ENCODE assay signal across 11 cellular contexts in genomic region chr17:33044771-33045170, GRCh38. TPM values are rescaled to one million over a fixed set of nuclear protein-coding genes. Genes with fewer than 3 reads are reported as not detected.
"Had no signal": no experiment of that assay in that cellular context is flagged by ENCODE, and none has a peak within 500 bp of the region (broad histone marks: within the 10 kb centered on the region; RNA-seq: fewer than 3 reads in every experiment).

No MANE protein-coding gene starts in this region.

- H3K9me3 ChIP-seq: HAP-1 had no signal

- H3K4me3 ChIP-seq: GM23248, GM23338, HAP-1 had no signal

- H3K4me2 ChIP-seq: GM23338 had no signal

- ATAC-seq: GM23338, HCT116 had no signal

- H3K4me3 Mint-ChIP-seq: GM23338, H9, HFFc6 had no signal

- DNase-seq: GM23248, GOT3, H7, H9, HCEC 1CT, HFFc6 had no signal

- H3K4me1 Mint-ChIP-seq: H9 had no signal

- H3K9ac ChIP-seq: GM23248 had no signal

- H3K27ac ChIP-seq: GM23248 had no signal

- H3K4me1 ChIP-seq: HAP-1 had no signal

- H3K36me3 ChIP-seq: HAP-1 had no signal

- H3K9me3 Mint-ChIP-seq: GM23338, H9, HFFc6 had no signal

- H2AFZ ChIP-seq: GM23248, GM23338 had no signal

- H3K27ac Mint-ChIP-seq: GM23338, HFFc6 had no signal

RNA-seq across cellular contexts. Expression of gene SPACA3, which starts 53.1 kb away (rescaled TPM):
- total RNA-seq: GM23248, GM23338, H1, H4, H7, H9, HFFc6 had no signal
- polyA plus RNA-seq: GM23248, GM23338 had no signal
